ENCODE assay signal across 9 cellular contexts in genomic region chr13:92187378-92187989, GRCh38.
DNase-seq lines count a peak whose midpoint lies in the region; ATAC-seq and TF ChIP-seq lines count a peak whose summit lies in the region.
"Had no signal": no experiment of that assay in that cellular context is flagged by ENCODE, and none has a peak within 500 bp of the region (broad histone marks: within the 10 kb centered on the region; RNA-seq: fewer than 3 reads in every experiment).

No MANE protein-coding gene starts in this region.

- H3K27ac ChIP-seq in mesendoderm (ENCODE audit: low read depth, low read length), result no peak overlapping the region
- H3K27ac ChIP-seq: BLaER1 treated with 17β-estradiol and CSF1 and Interleukin-3, amounts not matched to agents 10 nM and 100 nM had no signal

- H3K36me3 Mint-ChIP-seq in chondrocyte (ENCODE audit: low read depth), result peaks cover 7% of the 10 kb centered on the region

- H3K4me1 Mint-ChIP-seq in chondrocyte (ENCODE audit: low read depth), result peaks cover 2% of the 10 kb centered on the region

- H3K9ac ChIP-seq in mesendoderm (ENCODE audit: low read length), result no peak overlapping the region
- H3K9ac ChIP-seq: BLaER1 treated with 17β-estradiol and CSF1 and Interleukin-3, amounts not matched to agents 10 nM and 100 nM had no signal

- H3K27ac Mint-ChIP-seq in chondrocyte (ENCODE audit: unreplicated experiment), result no peak overlapping the region

- no peak overlapping the region for H2BK120ac ChIP-seq in mesendoderm (ENCODE audit: low read depth, low read length)

- ATAC-seq in GM19351 (IDR thresholded peaks at IDR 0.05; ENCODE audit: unreplicated experiment) (peak; percentile 90), HG03354 (IDR thresholded peaks at IDR 0.05; ENCODE audit: poor library complexity, severe bottlenecking, unreplicated experiment) (peak; percentile 92)

- no peaks in the 10 kb centered on the region for H3K27me3 Mint-ChIP-seq in chondrocyte (ENCODE audit: low read depth)

- H3K79me1 ChIP-seq in mesendoderm (ENCODE audit: low read length), result no peaks in the 10 kb centered on the region

- H2AK5ac ChIP-seq in mesendoderm (ENCODE audit: low read length), result no peak overlapping the region

- no peak overlapping the region for H4K5ac ChIP-seq in mesendoderm (ENCODE audit: low read length)

- H3K9me3 Mint-ChIP-seq in chondrocyte (ENCODE audit: low read depth), result peaks cover 14% of the 10 kb centered on the region

- H2BK15ac ChIP-seq in mesendoderm (replicated peaks; ENCODE audit: low read depth), result no peak overlapping the region

- peak; percentile 52 for DNase-seq in DMS79 treated with DMSO at 0.1 percent for 48 hours (lab: John Stamatoyannopoulos, UW)
- DNase-seq in DMS79 (lab: John Stamatoyannopoulos, UW), result no peak
- DNase-seq in NCI-H82 (lab: John Stamatoyannopoulos, UW), result peak; percentile 85
- no peak for DNase-seq in chondrocyte (ENCODE audit: low spot score)
- peak; percentile 50 for DNase-seq in mesendoderm
- no peak for DNase-seq in activated effector memory CD4-positive, alpha-beta T cell treated with Interleukin-2 at 50 U/mL for 16 hours

- peak; percentile 97 for TF ChIP-seq CTCF in chondrocyte (IDR thresholded peaks at IDR 0.05)

- no peak overlapping the region for H3K4me2 ChIP-seq in mesendoderm (ENCODE audit: low read length)
- H3K4me2 ChIP-seq: BLaER1 treated with 17β-estradiol and CSF1 and Interleukin-3, amounts not matched to agents 10 nM and 100 nM had no signal

- no peak overlapping the region for H2BK5ac ChIP-seq in mesendoderm (ENCODE audit: low read length)

- no peak overlapping the region for H3K4me3 Mint-ChIP-seq in chondrocyte (ENCODE audit: unreplicated experiment)

- H3K4ac ChIP-seq in mesendoderm (ENCODE audit: low read depth, low read length), result no peak overlapping the region

- H3K18ac ChIP-seq in mesendoderm (ENCODE audit: low read length), result no peak overlapping the region

- no peak overlapping the region for H4K8ac ChIP-seq in mesendoderm (ENCODE audit: low read depth, low read length)

- no peaks in the 10 kb centered on the region for H3K79me2 ChIP-seq in mesendoderm (ENCODE audit: control insufficient read depth, insufficient read depth, low read length)

- H3K4me3 ChIP-seq in mesendoderm (ENCODE audit: low read length), result no peak overlapping the region
- H3K4me3 ChIP-seq: BLaER1 treated with 17β-estradiol and CSF1 and Interleukin-3, amounts not matched to agents 10 nM and 100 nM had no signal

- no peaks in the 10 kb centered on the region for H3K36me3 ChIP-seq in mesendoderm (ENCODE audit: control insufficient read depth, insufficient read depth, low read length)
- H3K36me3 ChIP-seq: BLaER1 treated with 17β-estradiol and CSF1 and Interleukin-3, amounts not matched to agents 10 nM and 100 nM had no signal

- H3K23ac ChIP-seq in mesendoderm (ENCODE audit: low read length), result no peak overlapping the region

- no CpG with 5 or more reads among the region's 1 CpG for WGBS in mesendoderm (ENCODE audit: extremely low coverage, insufficient coverage, low lambda C conversion rate)

- H3K4me1 ChIP-seq in mesendoderm (ENCODE audit: control insufficient read depth, low read depth, low read length), result no peaks in the 10 kb centered on the region
- H3K4me1 ChIP-seq: BLaER1 treated with 17β-estradiol and CSF1 and Interleukin-3, amounts not matched to agents 10 nM and 100 nM had no signal

- H3K56ac ChIP-seq in mesendoderm (ENCODE audit: low read length), result no peak overlapping the region

- H3K27me3 ChIP-seq in mesendoderm (ENCODE audit: insufficient read depth, low read length, poor library complexity), result no peaks in the 10 kb centered on the region
- H3K27me3 ChIP-seq: BLaER1 treated with 17β-estradiol and CSF1 and Interleukin-3, amounts not matched to agents 10 nM and 100 nM had no signal

Comparison
In these comparisons a context has a peak if more than half of its experiments do, and no peak if none do; other contexts are left out.
1. DNase-seq: peak in DMS79 treated with DMSO at 0.1 percent for 48 hours (single experiment), NCI-H82 (single experiment) and mesendoderm (single experiment); none in DMS79 (single experiment), chondrocyte (single experiment) and activated effector memory CD4-positive, alpha-beta T cell treated with Interleukin-2 at 50 U/mL for 16 hours (single experiment).